Comparison of ENCODE assay signal across 8 cellular contexts in the genomic region with DNA sequence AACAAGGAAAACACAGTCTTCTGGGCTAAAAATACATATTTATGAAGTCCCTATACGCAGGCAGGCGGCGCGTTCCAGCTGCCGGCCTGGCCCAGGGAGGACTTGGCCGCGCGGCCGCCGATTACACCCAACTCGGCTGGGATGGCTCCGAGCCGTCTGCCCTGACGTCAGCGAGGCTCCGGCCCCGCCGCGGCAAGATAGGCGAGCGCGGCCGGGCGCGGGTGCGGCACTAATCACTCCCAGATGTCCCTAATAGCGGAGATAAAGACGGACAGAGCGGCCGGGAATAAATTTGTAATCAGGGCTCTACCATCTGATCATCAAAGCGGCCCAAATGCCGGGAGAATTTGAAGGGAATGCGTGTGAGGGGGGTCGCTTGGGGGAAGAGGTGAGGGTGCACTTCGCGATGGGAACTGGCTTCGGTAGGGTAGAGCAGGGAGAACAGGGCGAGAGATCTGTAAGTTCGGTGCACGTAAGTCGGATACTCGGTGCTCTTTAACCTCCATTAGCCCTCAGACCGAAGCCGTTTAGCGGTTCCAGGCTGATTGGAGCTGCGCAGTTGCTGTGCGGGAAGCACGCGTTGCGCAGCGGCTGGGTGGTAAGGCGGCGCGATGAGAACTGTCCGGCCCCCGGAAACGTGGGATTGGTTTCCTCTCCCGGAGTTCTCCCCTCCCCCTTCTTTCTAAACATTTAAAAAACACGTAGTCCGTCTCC.
DNase-seq lines count a peak whose midpoint lies in the region; ATAC-seq lines count a peak whose summit lies in the region.

No MANE protein-coding gene starts in this region.

- DNase-seq in NCI-H748 treated with DMSO at 0.1 percent for 48 hours (lab: John Stamatoyannopoulos, UW) (peak; percentile 16), epidermal melanocyte (ENCODE audit: insufficient read length, low spot score) (peak; percentile 86)
- DNase-seq in stimulated activated CD4-positive, alpha-beta T cell treated with anti-CD3 and anti-CD28 coated beads, Interleukin-4, amount 100 ng/mL, for 4 hours: no peak

- H3K4me1 ChIP-seq in mucosa of rectum (ENCODE audit: control insufficient read depth in 2 of 2, insufficient read depth in 2 of 2, low read length in 2 of 2): peaks cover 7 to 18% of the 10 kb centered on the region in 2 donors

- H3K36me3 ChIP-seq in mucosa of rectum (ENCODE audit: control insufficient read depth in 2 of 2, insufficient read depth in 2 of 2, low read length in 2 of 2): no peaks in the 10 kb centered on the region

- peak overlapping the region; percentile 5; the same call in 1 of the 2 replicates for H3K4me3 ChIP-seq in GM08714 (ENCODE audit: low read length)
- H3K4me3 ChIP-seq in mucosa of rectum (ENCODE audit: low read length in 2 of 2): peak overlapping the region; percentile 58 to 70

- H3K9me3 ChIP-seq in mucosa of rectum (ENCODE audit: control insufficient read depth in 2 of 2, low read length in 2 of 2): no peaks in the 10 kb centered on the region

- ATAC-seq in HG02840 (IDR thresholded peaks at IDR 0.05; ENCODE audit: low FRiP score, unreplicated experiment) (no peak), GM21576 (IDR thresholded peaks at IDR 0.05; ENCODE audit: unreplicated experiment) (no peak), GM21786 (IDR thresholded peaks at IDR 0.05; ENCODE audit: unreplicated experiment) (no peak)

- peak overlapping the region in 1 of 2 donors; percentile 61 for H3K9ac ChIP-seq in mucosa of rectum (ENCODE audit: low read depth in 1 of 2, low read length in 2 of 2)

- peak overlapping the region; percentile 58 to 77 for H3K27ac ChIP-seq in mucosa of rectum (ENCODE audit: low read depth in 2 of 2, low read length in 2 of 2)

- peaks cover 71 to 84% of the 10 kb centered on the region in 2 donors for H3K27me3 ChIP-seq in mucosa of rectum (ENCODE audit: control insufficient read depth in 2 of 2, insufficient read depth in 2 of 2, low read length in 2 of 2)

Comparison
In these comparisons a context has a peak if more than half of its experiments do, and no peak if none do; other contexts are left out.
1. DNase-seq: peak in NCI-H748 treated with DMSO at 0.1 percent for 48 hours (single experiment) and epidermal melanocyte (single experiment); none in stimulated activated CD4-positive, alpha-beta T cell treated with anti-CD3 and anti-CD28 coated beads, Interleukin-4, amount 100 ng/mL, for 4 hours (0 of 2).